25 cellular contexts compared by ENCODE assay signal in the genomic region with DNA sequence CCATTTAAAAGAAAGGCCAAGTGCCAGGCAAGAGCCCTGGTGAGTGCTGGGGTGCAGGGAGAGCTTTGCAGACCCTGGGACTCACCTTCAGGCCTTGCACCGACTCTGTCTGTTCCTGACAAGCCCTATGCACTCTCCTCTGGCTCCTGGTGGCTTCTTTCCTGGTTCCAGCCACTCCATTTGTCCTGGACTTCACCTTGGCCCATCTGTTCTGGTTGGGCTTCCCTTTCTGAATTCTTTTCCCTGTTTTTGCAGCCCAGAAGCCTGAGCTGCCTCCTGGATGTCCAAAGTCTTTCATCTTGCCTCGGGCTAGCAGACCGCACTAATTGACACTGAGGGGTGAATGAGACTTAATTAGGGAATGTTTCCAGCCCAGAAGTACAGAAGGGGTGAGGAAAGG.
"Had no signal": no experiment of that assay in that cellular context is flagged by ENCODE, and none has a peak within 500 bp of the region (broad histone marks: within the 10 kb centered on the region; RNA-seq: fewer than 3 reads in every experiment).

No MANE protein-coding gene starts in this region.

- H3K27ac Mint-ChIP-seq: nephron; neural progenitor cell; stimulated activated effector memory CD8-positive, alpha-beta T cell treated with anti-CD3 and anti-CD28 coated beads, Interleukin-12 subunit alpha, Interleukin-12 subunit beta, amount 100 ng/mL, for 72 hours; stimulated activated naive B cell treated with anti-CD40 and anti-IgM and Interleukin-4, amounts not matched to agents 10 μg/mL and 1 μg/mL and 100 μg/mL, for 72 hours; stimulated activated naive CD8-positive, alpha-beta T cell treated with anti-CD3 and anti-CD28 coated beads, Interleukin-15, Interleukin-2, amounts not matched to agents 100 ng/mL and 50 ng/mL, for 24 hours had no signal

- H3K4me3 ChIP-seq: neural progenitor cell, ovary, psoas muscle, right lobe of liver, sigmoid colon, stomach, thoracic aorta, thyroid gland, tibial nerve, upper lobe of left lung, vagina had no signal

- H2AFZ ChIP-seq: neural progenitor cell, parathyroid adenoma had no signal

- H3K27me3 ChIP-seq: ovary, right lobe of liver, sigmoid colon, thyroid gland, tibial nerve, upper lobe of left lung, vagina had no signal

- H3K36me3 ChIP-seq: neural progenitor cell, ovary, right lobe of liver, sigmoid colon, stomach, thoracic aorta, thyroid gland, tibial nerve, upper lobe of left lung, vagina had no signal

- H3K4me2 ChIP-seq: neural progenitor cell had no signal

- H3K4me3 Mint-ChIP-seq: nephron; neural progenitor cell; stimulated activated effector memory CD8-positive, alpha-beta T cell treated with anti-CD3 and anti-CD28 coated beads, Interleukin-12 subunit alpha, Interleukin-12 subunit beta, amount 100 ng/mL, for 72 hours; stimulated activated naive B cell treated with anti-CD40 and anti-IgM and Interleukin-4, amounts not matched to agents 10 μg/mL and 1 μg/mL and 100 μg/mL, for 72 hours; stimulated activated naive CD8-positive, alpha-beta T cell treated with anti-CD3 and anti-CD28 coated beads, Interleukin-15, Interleukin-2, amounts not matched to agents 100 ng/mL and 50 ng/mL, for 24 hours had no signal

- H3K9me3 ChIP-seq: ovary, psoas muscle, right lobe of liver, sigmoid colon, stomach, thoracic aorta, thyroid gland, tibial nerve, upper lobe of left lung, vagina had no signal

- DNase-seq: occipital lobe; ovary; psoas muscle; right cardiac atrium; right lobe of liver; sigmoid colon; small intestine; stimulated activated CD4-positive, alpha-beta T cell treated with anti-CD3 and anti-CD28 coated beads, Interleukin-15, amount 100 ng/mL, for 24 hours; stimulated activated CD4-positive, alpha-beta T cell treated with anti-CD3 and anti-CD28 coated beads, Interleukin-2, amount 100 ng/mL, for 24 hours; stimulated activated CD4-positive, alpha-beta T cell treated with anti-CD3 and anti-CD28 coated beads, Interleukin-2, amount 100 ng/mL, for 48 hours; stimulated activated CD4-positive, alpha-beta T cell treated with anti-CD3 and anti-CD28 coated beads, Interleukin-4, amount 100 ng/mL, for 24 hours; stimulated activated naive B cell treated with anti-CD40 and anti-IgM and Interleukin-4, amounts not matched to agents 10 μg/mL and 1 μg/mL and 100 μg/mL, for 72 hours; stimulated activated naive CD4-positive, alpha-beta T cell treated with Interleukin-2 at 50 U/mL for 16 hours; stomach; thyroid gland; trophoblast cell; upper lobe of left lung had no signal

- ATAC-seq: psoas muscle; right cardiac atrium; right lobe of liver; stimulated activated effector memory CD8-positive, alpha-beta T cell treated with anti-CD3 and anti-CD28 coated beads, Interleukin-12 subunit alpha, Interleukin-12 subunit beta, amount 100 ng/mL, for 72 hours; stimulated activated naive B cell treated with anti-CD40 and anti-IgM and Interleukin-4, amounts not matched to agents 10 μg/mL and 1 μg/mL and 100 μg/mL, for 72 hours had no signal

- H3K27ac ChIP-seq: neural progenitor cell, ovary, parathyroid adenoma, psoas muscle, right lobe of liver, sigmoid colon, stomach, thoracic aorta, thyroid gland, tibial nerve, upper lobe of left lung, vagina had no signal

- H3K4me1 ChIP-seq: neural progenitor cell, parathyroid adenoma, right lobe of liver, thyroid gland had no signal

- H3K36me3 Mint-ChIP-seq: neural progenitor cell; stimulated activated effector memory CD8-positive, alpha-beta T cell treated with anti-CD3 and anti-CD28 coated beads, Interleukin-12 subunit alpha, Interleukin-12 subunit beta, amount 100 ng/mL, for 72 hours; stimulated activated naive B cell treated with anti-CD40 and anti-IgM and Interleukin-4, amounts not matched to agents 10 μg/mL and 1 μg/mL and 100 μg/mL, for 72 hours had no signal

- H3K9me3 Mint-ChIP-seq: nephron; neural progenitor cell; stimulated activated effector memory CD8-positive, alpha-beta T cell treated with anti-CD3 and anti-CD28 coated beads, Interleukin-12 subunit alpha, Interleukin-12 subunit beta, amount 100 ng/mL, for 72 hours; stimulated activated naive B cell treated with anti-CD40 and anti-IgM and Interleukin-4, amounts not matched to agents 10 μg/mL and 1 μg/mL and 100 μg/mL, for 72 hours; stimulated activated naive CD8-positive, alpha-beta T cell treated with anti-CD3 and anti-CD28 coated beads, Interleukin-15, Interleukin-2, amounts not matched to agents 100 ng/mL and 50 ng/mL, for 24 hours had no signal

- H3K9ac ChIP-seq: neural progenitor cell, parathyroid adenoma had no signal
